8 cellular contexts compared by ENCODE assay signal in genomic region chr1:25431495-25432363, GRCh38.
DNase-seq lines count a peak whose midpoint lies in the region; ATAC-seq lines count a peak whose summit lies in the region.

No MANE protein-coding gene starts in this region.

- H3K9me3 ChIP-seq in mucosa of stomach (ENCODE audit: control insufficient read depth, low read length): no peaks in the 10 kb centered on the region

- no peaks in the 10 kb centered on the region for H3K27me3 ChIP-seq in mucosa of stomach (ENCODE audit: control insufficient read depth, insufficient read depth, low read length)

- H3K4me3 ChIP-seq in mucosa of stomach (ENCODE audit: low read length): peak overlapping the region; percentile 20

- H3K36me3 ChIP-seq in mucosa of stomach (ENCODE audit: control insufficient read depth, insufficient read depth, low read length): no peaks in the 10 kb centered on the region

- ATAC-seq in HG03354 (IDR thresholded peaks at IDR 0.05; ENCODE audit: poor library complexity, severe bottlenecking, unreplicated experiment) (no peak), HG03135 (IDR thresholded peaks at IDR 0.05; ENCODE audit: unreplicated experiment) (no peak)

- peaks cover 11% of the 10 kb centered on the region for H3K4me1 ChIP-seq in mucosa of stomach (ENCODE audit: control insufficient read depth, insufficient read depth, low read length)

- peak; percentile 25 for DNase-seq in ELF-1 (ENCODE audit: low read depth, low spot score)
- DNase-seq in OCI-M1 (lab: John Stamatoyannopoulos, UW): peak; percentile 49
- DNase-seq in ecto neural progenitor cell (ENCODE audit: low spot score): peak; percentile 64
- no peak for DNase-seq in stimulated activated CD8-positive, alpha-beta memory T cell treated with anti-CD3 and anti-CD28 coated beads, Interleukin-4, amount 100 ng/mL, for 48 hours
- no peak for DNase-seq in activated CD4-positive, CD25-positive, alpha-beta regulatory T cell (lab: John Stamatoyannopoulos, UW)

- peak overlapping the region; percentile 62 for H3K9ac ChIP-seq in mucosa of stomach (ENCODE audit: low read length)

Comparison
In these comparisons a context has a peak if more than half of its experiments do, and no peak if none do; other contexts are left out.
1. DNase-seq: peak in ELF-1 (single experiment), OCI-M1 (single experiment) and ecto neural progenitor cell (single experiment); none in stimulated activated CD8-positive, alpha-beta memory T cell treated with anti-CD3 and anti-CD28 coated beads, Interleukin-4, amount 100 ng/mL, for 48 hours (single experiment) and activated CD4-positive, CD25-positive, alpha-beta regulatory T cell (0 of 4).